Comparison of ENCODE assay signal across 7 cellular contexts in the genomic region with DNA sequence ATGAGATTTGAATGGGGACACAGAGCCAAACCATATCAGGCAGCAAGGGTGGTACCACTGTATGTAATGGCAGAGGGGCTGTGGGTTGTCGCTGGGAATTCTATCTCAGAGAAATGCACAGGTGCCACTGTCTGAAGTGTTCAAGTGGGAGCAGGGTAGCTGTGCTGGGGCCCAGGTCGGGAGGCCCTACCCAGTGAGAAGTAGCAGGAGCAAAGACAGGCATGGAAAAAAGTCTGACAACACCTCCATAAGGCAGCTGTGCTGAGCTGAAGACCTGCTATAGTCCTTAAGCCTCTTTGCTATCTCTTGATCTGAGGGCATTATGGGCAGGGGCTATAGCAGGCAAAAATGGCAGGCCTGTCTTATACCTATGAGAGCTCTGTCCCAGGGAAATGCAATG.
A peak's percentile ranks its signal among the peaks of the same experiment; 100 is the strongest.
DNase-seq lines count a peak whose midpoint lies in the region; ATAC-seq and TF ChIP-seq lines count a peak whose summit lies in the region.
"Not testable (repeated sequence)": the region's sequence is repeated elsewhere in the genome, so short reads cannot be mapped to it uniquely, and the experiment has no call there.

No MANE protein-coding gene starts in this region.

- ATAC-seq in esophagus mucosa: peak; percentile 43
- ATAC-seq in right cardiac atrium: peak; percentile 66 to 74
- ATAC-seq in naive thymus-derived CD4-positive, alpha-beta T cell: peak; percentile 26
- peak; percentile 56 for ATAC-seq in stimulated activated effector memory CD8-positive, alpha-beta T cell treated with anti-CD3 and anti-CD28 coated beads, Interleukin-12 subunit alpha, Interleukin-12 subunit beta, amount 100 ng/mL, for 72 hours
- peak; percentile 68 for ATAC-seq in upper lobe of right lung

- not testable (repeated sequence) for H3K36me3 Mint-ChIP-seq in naive thymus-derived CD4-positive, alpha-beta T cell; stimulated activated effector memory CD8-positive, alpha-beta T cell treated with anti-CD3 and anti-CD28 coated beads, Interleukin-12 subunit alpha, Interleukin-12 subunit beta, amount 100 ng/mL, for 72 hours

- TF ChIP-seq CTCF in upper lobe of right lung (IDR thresholded peaks at IDR 0.05): not testable (repeated sequence)

- not testable (repeated sequence) for H3K4me3 Mint-ChIP-seq in naive thymus-derived CD4-positive, alpha-beta T cell; stimulated activated effector memory CD8-positive, alpha-beta T cell treated with anti-CD3 and anti-CD28 coated beads, Interleukin-12 subunit alpha, Interleukin-12 subunit beta, amount 100 ng/mL, for 72 hours

- H3K4me1 Mint-ChIP-seq in naive thymus-derived CD4-positive, alpha-beta T cell; stimulated activated effector memory CD8-positive, alpha-beta T cell treated with anti-CD3 and anti-CD28 coated beads, Interleukin-12 subunit alpha, Interleukin-12 subunit beta, amount 100 ng/mL, for 72 hours: not testable (repeated sequence)

- not testable (repeated sequence) for H3K27ac Mint-ChIP-seq in naive thymus-derived CD4-positive, alpha-beta T cell; stimulated activated effector memory CD8-positive, alpha-beta T cell treated with anti-CD3 and anti-CD28 coated beads, Interleukin-12 subunit alpha, Interleukin-12 subunit beta, amount 100 ng/mL, for 72 hours

- H3K36me3 ChIP-seq in naive thymus-derived CD4-positive, alpha-beta T cell (ENCODE audit: control insufficient read depth in 2 of 3, insufficient read depth in 3 of 3, low read length in 3 of 3); upper lobe of right lung: not testable (repeated sequence)

- H3K9me3 ChIP-seq in right cardiac atrium (ENCODE audit: control insufficient read depth, low read length); naive thymus-derived CD4-positive, alpha-beta T cell (ENCODE audit: control insufficient read depth in 2 of 3, low read length in 3 of 3); upper lobe of right lung: not testable (repeated sequence)

- intact Hi-C loops in right cardiac atrium (cut with DNase I); naive thymus-derived CD4-positive, alpha-beta T cell (cut with micrococcal nuclease); posterior vena cava (cut with DNase I); upper lobe of right lung (cut with DNase I): not testable (repeated sequence)

- CTCF ChIA-PET in naive thymus-derived CD4-positive, alpha-beta T cell (lab: Charles Lee): not testable (repeated sequence)

- H3K9me3 Mint-ChIP-seq in naive thymus-derived CD4-positive, alpha-beta T cell: peaks cover 11 to 38% (median 28%) of the 10 kb centered on the region in 11 donors
- not testable (repeated sequence) for H3K9me3 Mint-ChIP-seq in stimulated activated effector memory CD8-positive, alpha-beta T cell treated with anti-CD3 and anti-CD28 coated beads, Interleukin-12 subunit alpha, Interleukin-12 subunit beta, amount 100 ng/mL, for 72 hours

- not testable (repeated sequence) for H3K27ac ChIP-seq in right cardiac atrium (ENCODE audit: low read length); naive thymus-derived CD4-positive, alpha-beta T cell (ENCODE audit: low read depth, low read length); upper lobe of right lung

- peak; percentile 62 for DNase-seq in activated effector memory CD4-positive, alpha-beta T cell treated with anti-CD3 and anti-CD28 coated beads, Interleukin-2, amount 50 U/mL, for 16 hours
- not testable (repeated sequence) for DNase-seq in right cardiac atrium; naive thymus-derived CD4-positive, alpha-beta T cell; stimulated activated effector memory CD8-positive, alpha-beta T cell treated with anti-CD3 and anti-CD28 coated beads, Interleukin-12 subunit alpha, Interleukin-12 subunit beta, amount 100 ng/mL, for 72 hours (ENCODE audit: low spot score in 2 of 2); upper lobe of right lung
- peak; percentile 82 for DNase-seq in posterior vena cava (ENCODE audit: low spot score)

- not testable (repeated sequence) for H3K27me3 Mint-ChIP-seq in naive thymus-derived CD4-positive, alpha-beta T cell

- POLR2A ChIA-PET in naive thymus-derived CD4-positive, alpha-beta T cell (lab: Charles Lee): not testable (repeated sequence)

- not testable (repeated sequence) for H3K4me3 ChIP-seq in right cardiac atrium (ENCODE audit: low read length); naive thymus-derived CD4-positive, alpha-beta T cell (ENCODE audit: low read length); upper lobe of right lung

- WGBS in right cardiac atrium: 20% methylated on average over 2 of the region's 2 CpGs

- H3K27me3 ChIP-seq in right cardiac atrium (ENCODE audit: control insufficient read depth, insufficient read depth); naive thymus-derived CD4-positive, alpha-beta T cell (ENCODE audit: control insufficient read depth in 2 of 2, insufficient read depth in 2 of 2, low read length in 2 of 2); upper lobe of right lung: not testable (repeated sequence)

- H3K4me1 ChIP-seq in right cardiac atrium (ENCODE audit: control insufficient read depth, insufficient read depth, low read length); naive thymus-derived CD4-positive, alpha-beta T cell (ENCODE audit: control insufficient read depth in 2 of 2, insufficient read depth in 2 of 2, low read length in 2 of 2); upper lobe of right lung: not testable (repeated sequence)
